In genomic region chr6:44169886-44170570, GRCh38 we compare ENCODE assay signal across 34 cellular contexts. TPM values are rescaled to one million over a fixed set of nuclear protein-coding genes. Genes with fewer than 3 reads are reported as not detected.
"Had no signal": no experiment of that assay in that cellular context is flagged by ENCODE, and none has a peak within 500 bp of the region (broad histone marks: within the 10 kb centered on the region; RNA-seq: fewer than 3 reads in every experiment).

No MANE protein-coding gene starts in this region.

- H3K27me3 ChIP-seq: adrenal gland, body of pancreas, breast epithelium, Peyer's patch had no signal

- H3K9me3 ChIP-seq: adrenal gland, body of pancreas, breast epithelium, Peyer's patch had no signal

- ATAC-seq: activated CD8-positive, alpha-beta memory T cell treated with anti-CD3 and anti-CD28 coated beads, Interleukin-2, amount 10 ng/mL, durations not matched to agents 7 days and 5 days; activated naive CD4-positive, alpha-beta T cell treated with anti-CD3 and anti-CD28 coated beads, Interleukin-2, amount 50 U/mL, for 72 hours; body of pancreas; Right ventricle myocardium inferior; SK-N-SH treated with all-trans-retinoic acid at 6 μM for 48 hours had no signal

- H3K4me2 ChIP-seq: KMS-11 had no signal

- H3K4me1 ChIP-seq: breast epithelium had no signal

- FAIRE-seq: astrocyte had no signal

- H3K36me3 ChIP-seq: adrenal gland, breast epithelium, Peyer's patch, WERI-Rb-1 had no signal

- H3K9ac ChIP-seq: KMS-11 had no signal

- DNase-seq: activated CD4-positive, alpha-beta memory T cell treated with anti-CD3 and anti-CD28 coated beads, Interleukin-2, amount 10 ng/mL, durations not matched to agents 7 days and 5 days; activated CD4-positive, alpha-beta T cell treated with anti-CD3 and anti-CD28 coated beads for 1 hour; activated CD4-positive, alpha-beta T cell treated with anti-CD3 and anti-CD28 coated beads for 48 hours; activated CD4-positive, CD25-positive, alpha-beta regulatory T cell; activated CD8-positive, alpha-beta memory T cell treated with anti-CD3 and anti-CD28 coated beads for 24 hours; activated CD8-positive, alpha-beta memory T cell treated with anti-CD3 and anti-CD28 coated beads, Interleukin-2, amount 10 ng/mL, durations not matched to agents 7 days and 5 days; activated CD8-positive, alpha-beta memory T cell treated with anti-CD3 and anti-CD28 coated beads, Interleukin-2, amount 50 U/mL, for 48 hours; activated gamma-delta T cell; activated naive CD4-positive, alpha-beta T cell treated with Interleukin-2 at 50 U/mL for 16 hours; activated T-cell treated with anti-CD3 and anti-CD28 coated beads, Interleukin-2, amount 50 U/mL, for 48 hours; body of pancreas; NCI-H1092 treated with DMSO at 0.1 percent for 48 hours; NCI-H1436; NCI-H1694; NCI-H1930; NCI-H2081 treated with DMSO at 0.1 percent for 48 hours; NCI-H226; NCI-H524 treated with DMSO at 0.1 percent for 48 hours; RPMI8226; SIG-M5; T-helper 1 cell; T-helper 2 cell; T-helper 9 cell; WERI-Rb-1 had no signal

- H3K27ac ChIP-seq: adrenal gland, body of pancreas, breast epithelium, KMS-11, Peyer's patch, WERI-Rb-1 had no signal

- H3K4me3 ChIP-seq: adrenal gland, body of pancreas, breast epithelium, Peyer's patch had no signal

RNA-seq across cellular contexts. Expression of gene CAPN11, which starts 11.4 kb away (rescaled TPM):
- total RNA-seq: activated CD8-positive, alpha-beta memory T cell treated with anti-CD3 and anti-CD28 coated beads, Interleukin-2, amount 10 ng/mL, durations not matched to agents 7 days and 5 days; astrocyte; NCI-H460; SK-MEL-5 had no signal

RNA-seq across cellular contexts. Expression of gene MYMX, which starts 46.7 kb away (rescaled TPM):
- total RNA-seq: activated CD4-positive, alpha-beta memory T cell treated with anti-CD3 and anti-CD28 coated beads, Interleukin-2, amount 10 ng/mL, durations not matched to agents 7 days and 5 days; activated CD8-positive, alpha-beta memory T cell treated with anti-CD3 and anti-CD28 coated beads, Interleukin-2, amount 10 ng/mL, durations not matched to agents 7 days and 5 days; activated naive CD4-positive, alpha-beta T cell treated with anti-CD3 and anti-CD28 coated beads, Interleukin-2, amount 50 U/mL, for 72 hours; astrocyte; NCI-H460; Peyer's patch; Right ventricle myocardium inferior; SK-MEL-5 had no signal
